ENCODE assay signal across 35 cellular contexts in the genomic region with DNA sequence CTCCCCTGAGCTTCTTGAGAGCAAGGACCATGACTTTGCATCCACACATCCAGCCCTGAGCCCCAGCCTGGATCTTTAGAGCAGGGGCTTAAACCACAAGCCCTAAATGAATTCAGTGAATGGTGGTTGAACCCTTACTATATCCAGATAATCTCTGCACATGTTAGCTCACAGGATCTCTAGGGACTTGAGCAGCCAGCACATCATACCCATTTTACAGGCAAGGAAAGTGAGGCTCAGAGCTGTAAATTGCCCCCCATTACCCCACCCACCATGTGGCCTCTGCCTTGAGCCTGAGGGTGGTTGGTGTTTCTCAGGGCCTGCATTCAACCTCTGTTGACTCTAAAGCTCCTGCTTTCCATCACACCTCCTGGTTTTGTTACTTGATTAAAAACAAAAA.
"Had no signal": no experiment of that assay in that cellular context is flagged by ENCODE, and none has a peak within 500 bp of the region (broad histone marks: within the 10 kb centered on the region; RNA-seq: fewer than 3 reads in every experiment).

No MANE protein-coding gene starts in this region.

- H3K9me3 Mint-ChIP-seq: activated CD4-positive, alpha-beta memory T cell treated with anti-CD3 and anti-CD28 coated beads for 36 hours; activated CD8-positive, alpha-beta T cell treated with anti-CD3 and anti-CD28 coated beads for 36 hours; activated naive CD4-positive, alpha-beta T cell treated with anti-CD3 and anti-CD28 coated beads for 36 hours; activated naive CD4-positive, alpha-beta T cell treated with anti-CD3 and anti-CD28 coated beads, Interleukin-2, amount 50 U/mL, for 72 hours; activated naive CD8-positive, alpha-beta T cell treated with anti-CD3 and anti-CD28 coated beads for 36 hours; activated T-cell treated with anti-CD3 and anti-CD28 coated beads, Interleukin-2, amount 50 U/mL, for 4 hours; activated T-cell treated with anti-CD3 and anti-CD28 coated beads, Interleukin-2, amount 50 U/mL, for 72 hours; activated T-helper 1 cell treated with anti-CD3 and anti-CD28 coated beads, Interleukin-12 subunit alpha, Interleukin-12 subunit beta, Interleukin-2, Interleukin-4 antibody, amounts not matched to agents 30 ng/mL and 10 ng/mL and 1 ng/mL, durations not matched to agents 14 hours and 24 hours and 36 hours; activated T-helper 17 cell treated with anti-CD3 and anti-CD28 coated beads, Interleukin-2, amount 50 U/mL, for 72 hours had no signal

- H3K27me3 Mint-ChIP-seq: activated B cell treated with CpG ODN at 0.5 μM for 24 hours; activated CD4-positive, alpha-beta memory T cell treated with anti-CD3 and anti-CD28 coated beads for 36 hours; activated CD4-positive, alpha-beta T cell treated with anti-CD3 and anti-CD28 coated beads, Interleukin-2, amount 10 ng/mL, durations not matched to agents 24 days and 14 days; activated CD8-positive, alpha-beta memory T cell treated with anti-CD3 and anti-CD28 coated beads, Interleukin-2, amount 10 ng/mL, durations not matched to agents 7 days and 5 days; activated CD8-positive, alpha-beta T cell treated with anti-CD3 and anti-CD28 coated beads for 36 hours; activated naive CD8-positive, alpha-beta T cell treated with anti-CD3 and anti-CD28 coated beads for 36 hours; activated T-helper 17 cell treated with anti-CD3 and anti-CD28 coated beads, Interleukin-2, amount 50 U/mL, for 72 hours; T-cell had no signal

- H3K36me3 ChIP-seq: adrenal gland, brain microvascular endothelial cell, breast epithelium had no signal

- H3K4me3 Mint-ChIP-seq: activated B cell treated with CpG ODN at 0.5 μM for 24 hours; activated CD4-positive, alpha-beta memory T cell treated with anti-CD3 and anti-CD28 coated beads for 36 hours; activated CD4-positive, alpha-beta T cell treated with anti-CD3 and anti-CD28 coated beads, Interleukin-2, amount 10 ng/mL, durations not matched to agents 24 days and 14 days; activated CD8-positive, alpha-beta memory T cell treated with anti-CD3 and anti-CD28 coated beads, Interleukin-2, amount 10 ng/mL, durations not matched to agents 7 days and 5 days; activated CD8-positive, alpha-beta T cell treated with anti-CD3 and anti-CD28 coated beads for 36 hours; activated naive CD4-positive, alpha-beta T cell treated with anti-CD3 and anti-CD28 coated beads for 36 hours; activated naive CD8-positive, alpha-beta T cell treated with anti-CD3 and anti-CD28 coated beads for 36 hours; activated T-cell treated with anti-CD3 and anti-CD28 coated beads, Interleukin-2, amount 50 U/mL, for 4 hours; activated T-cell treated with anti-CD3 and anti-CD28 coated beads, Interleukin-2, amount 50 U/mL, for 72 hours; activated T-helper 1 cell treated with anti-CD3 and anti-CD28 coated beads, Interleukin-12 subunit alpha, Interleukin-12 subunit beta, Interleukin-2, Interleukin-4 antibody, amounts not matched to agents 30 ng/mL and 10 ng/mL and 1 ng/mL, durations not matched to agents 14 hours and 24 hours and 36 hours; activated T-helper 17 cell treated with anti-CD3 and anti-CD28 coated beads, Interleukin-2, amount 50 U/mL, for 72 hours; T-cell; T-helper 2 cell treated with Interferon-gamma antibody and Interleukin-4, amounts not matched to agents 5 μg/mL and 100 μg/mL, for 36 hours had no signal

- ATAC-seq: activated CD8-positive, alpha-beta memory T cell treated with anti-CD3 and anti-CD28 coated beads, Interleukin-2, amount 10 ng/mL, durations not matched to agents 7 days and 5 days; activated CD8-positive, alpha-beta T cell treated with anti-CD3 and anti-CD28 coated beads for 36 hours; activated naive CD4-positive, alpha-beta T cell treated with anti-CD3 and anti-CD28 coated beads, Interleukin-2, amount 50 U/mL, for 72 hours; activated T-cell treated with anti-CD3 and anti-CD28 coated beads, Interleukin-2, amount 50 U/mL, for 4 hours; activated T-cell treated with anti-CD3 and anti-CD28 coated beads, Interleukin-2, amount 50 U/mL, for 72 hours; activated T-helper 17 cell treated with anti-CD3 and anti-CD28 coated beads, Interleukin-2, amount 50 U/mL, for 72 hours; body of pancreas; T-cell had no signal

- H3K9me3 ChIP-seq: adrenal gland, body of pancreas, breast epithelium had no signal

- H3K27me3 ChIP-seq: adrenal gland, body of pancreas, brain microvascular endothelial cell, breast epithelium had no signal

- H3K4me1 ChIP-seq: adrenal gland, body of pancreas, breast epithelium had no signal

- H3K36me3 Mint-ChIP-seq: activated CD4-positive, alpha-beta memory T cell treated with anti-CD3 and anti-CD28 coated beads for 36 hours; activated naive CD4-positive, alpha-beta T cell treated with anti-CD3 and anti-CD28 coated beads, Interleukin-2, amount 50 U/mL, for 72 hours; activated naive CD8-positive, alpha-beta T cell treated with anti-CD3 and anti-CD28 coated beads for 36 hours had no signal

- H3K4me3 ChIP-seq: adrenal gland, body of pancreas, breast epithelium had no signal

- H3K4me1 Mint-ChIP-seq: activated B cell treated with CpG ODN at 0.5 μM for 24 hours; activated naive CD8-positive, alpha-beta T cell treated with anti-CD3 and anti-CD28 coated beads for 36 hours had no signal

- H3K27ac ChIP-seq: adrenal gland, body of pancreas, brain microvascular endothelial cell, breast epithelium had no signal

- DNase-seq: activated B cell treated with CpG ODN at 0.5 μM for 24 hours; activated CD4-positive, alpha-beta memory T cell treated with anti-CD3 and anti-CD28 coated beads for 36 hours; activated CD4-positive, alpha-beta T cell treated with anti-CD3 and anti-CD28 coated beads for 4 hours; activated CD4-positive, alpha-beta T cell treated with anti-CD3 and anti-CD28 coated beads, Interleukin-2, amount 10 ng/mL, durations not matched to agents 24 days and 14 days; activated CD4-positive, alpha-beta T cell treated with anti-CD3 and anti-CD28 coated beads, Interleukin-2, amount 50 U/mL, for 1 hour; activated CD4-positive, alpha-beta T cell treated with anti-CD3 and anti-CD28 coated beads, Interleukin-2, amount 50 U/mL, for 4 hours; activated CD4-positive, CD25-positive, alpha-beta regulatory T cell treated with anti-CD3 and anti-CD28 coated beads, Interleukin-2, amount 50 U/mL, for 72 hours; activated CD8-positive, alpha-beta memory T cell treated with anti-CD3 and anti-CD28 coated beads, Interleukin-2, amount 10 ng/mL, durations not matched to agents 7 days and 5 days; activated CD8-positive, alpha-beta T cell treated with anti-CD3 and anti-CD28 coated beads for 36 hours; activated effector memory CD4-positive, alpha-beta T cell treated with anti-CD3 and anti-CD28 coated beads, Interleukin-2, amount 50 U/mL, for 16 hours; activated gamma-delta T cell treated with Interleukin-2 at 50 U/mL for 16 hours; activated naive CD4-positive, alpha-beta T cell; activated naive CD4-positive, alpha-beta T cell treated with anti-CD3 and anti-CD28 coated beads for 36 hours; activated naive CD4-positive, alpha-beta T cell treated with anti-CD3 and anti-CD28 coated beads, Interleukin-2, amount 50 U/mL, for 16 hours; activated naive CD8-positive, alpha-beta T cell treated with anti-CD3 and anti-CD28 coated beads for 36 hours; activated T-cell treated with anti-CD3 and anti-CD28 coated beads for 4 hours; activated T-cell treated with anti-CD3 and anti-CD28 coated beads, Interleukin-2, amount 50 U/mL, for 1 hour; activated T-cell treated with anti-CD3 and anti-CD28 coated beads, Interleukin-2, amount 50 U/mL, for 4 hours; activated T-cell treated with anti-CD3 and anti-CD28 coated beads, Interleukin-2, amount 50 U/mL, for 72 hours; adrenal gland; amniotic stem cell; aorta; body of pancreas; brain microvascular endothelial cell; central memory CD4-positive, alpha-beta T cell; T-cell; T-helper 2 cell; T-helper 9 cell had no signal

- FAIRE-seq: astrocyte, TTC549 had no signal

- H3K27ac Mint-ChIP-seq: activated B cell treated with CpG ODN at 0.5 μM for 24 hours; activated CD4-positive, alpha-beta memory T cell treated with anti-CD3 and anti-CD28 coated beads for 36 hours; activated CD4-positive, alpha-beta T cell treated with anti-CD3 and anti-CD28 coated beads, Interleukin-2, amount 10 ng/mL, durations not matched to agents 24 days and 14 days; activated CD8-positive, alpha-beta memory T cell treated with anti-CD3 and anti-CD28 coated beads, Interleukin-2, amount 10 ng/mL, durations not matched to agents 7 days and 5 days; activated CD8-positive, alpha-beta T cell treated with anti-CD3 and anti-CD28 coated beads for 36 hours; activated naive CD4-positive, alpha-beta T cell treated with anti-CD3 and anti-CD28 coated beads for 36 hours; activated naive CD8-positive, alpha-beta T cell treated with anti-CD3 and anti-CD28 coated beads for 36 hours; activated T-cell treated with anti-CD3 and anti-CD28 coated beads, Interleukin-2, amount 50 U/mL, for 72 hours; activated T-helper 1 cell treated with anti-CD3 and anti-CD28 coated beads, Interleukin-12 subunit alpha, Interleukin-12 subunit beta, Interleukin-2, Interleukin-4 antibody, amounts not matched to agents 30 ng/mL and 10 ng/mL and 1 ng/mL, durations not matched to agents 14 hours and 24 hours and 36 hours; activated T-helper 17 cell treated with anti-CD3 and anti-CD28 coated beads, Interleukin-2, amount 50 U/mL, for 72 hours; T-cell; T-helper 2 cell treated with Interferon-gamma antibody and Interleukin-4, amounts not matched to agents 5 μg/mL and 100 μg/mL, for 36 hours had no signal
